29 cellular contexts compared by ENCODE assay signal in genomic region chr12:132114667-132115066, GRCh38.
"Had no signal": no experiment of that assay in that cellular context is flagged by ENCODE, and none has a peak within 500 bp of the region (broad histone marks: within the 10 kb centered on the region; RNA-seq: fewer than 3 reads in every experiment).

No MANE protein-coding gene starts in this region.

- ATAC-seq: left colon; left ventricle myocardium superior; lower lobe of right lung; naive thymus-derived CD8-positive, alpha-beta T cell; right lobe of liver; stimulated activated naive CD8-positive, alpha-beta T cell treated with anti-CD3 and anti-CD28 coated beads, Interleukin-15, amount 100 ng/mL, for 72 hours; upper lobe of right lung had no signal

- H3K9me3 ChIP-seq: esophagus squamous epithelium, heart right ventricle, lower lobe of right lung, ovary, right lobe of liver, suprapubic skin, transverse colon, upper lobe of right lung, vagina had no signal

- H3K27ac ChIP-seq: coronary artery, esophagus squamous epithelium, heart right ventricle, lower lobe of right lung, ovary, right lobe of liver, suprapubic skin, transverse colon, upper lobe of right lung, vagina had no signal

- DNase-seq: dermis blood vessel endothelial cell; effector memory CD4-positive, alpha-beta T cell; erythroblast; esophagus squamous epithelium; foreskin melanocyte; glutamatergic neuron; heart right ventricle; hippocampal formation; left colon; left ventricle myocardium superior; lower lobe of right lung; naive thymus-derived CD8-positive, alpha-beta T cell; nephron progenitor cell; occipital lobe; ovary; retina; stimulated activated CD4-positive, alpha-beta T cell treated with anti-CD3 and anti-CD28 coated beads, Interleukin-12 subunit alpha, Interleukin-12 subunit beta, amount 100 ng/mL, for 4 hours; stimulated activated CD4-positive, alpha-beta T cell treated with anti-CD3 and anti-CD28 coated beads, Interleukin-1b, Interleukin-23, amount 100 ng/mL, for 48 hours; stimulated activated CD4-positive, alpha-beta T cell treated with anti-CD3 and anti-CD28 coated beads, Interleukin-4, amount 100 ng/mL, for 1 hour; stimulated activated CD8-positive, alpha-beta memory T cell treated with anti-CD3 and anti-CD28 coated beads, Interleukin-4, amount 100 ng/mL, for 48 hours; stimulated activated naive CD4-positive, alpha-beta T cell; stimulated activated naive CD8-positive, alpha-beta T cell treated with anti-CD3 and anti-CD28 coated beads, Interleukin-15, amount 100 ng/mL, for 72 hours; transverse colon; upper lobe of right lung had no signal

- H3K4me1 Mint-ChIP-seq: nephron progenitor cell; stimulated activated naive CD8-positive, alpha-beta T cell treated with anti-CD3 and anti-CD28 coated beads, Interleukin-15, amount 100 ng/mL, for 72 hours had no signal

- H3K27me3 ChIP-seq: esophagus squamous epithelium, heart right ventricle, ovary, right lobe of liver, suprapubic skin, transverse colon, upper lobe of right lung, vagina had no signal

- H3K4me3 Mint-ChIP-seq: naive thymus-derived CD8-positive, alpha-beta T cell; nephron progenitor cell; stimulated activated naive CD8-positive, alpha-beta T cell treated with anti-CD3 and anti-CD28 coated beads, Interleukin-15, amount 100 ng/mL, for 72 hours had no signal

- H3K4me3 ChIP-seq: coronary artery, esophagus squamous epithelium, heart right ventricle, lower lobe of right lung, ovary, right lobe of liver, smooth muscle cell, suprapubic skin, transverse colon, upper lobe of right lung, vagina had no signal

- H3K4me1 ChIP-seq: esophagus squamous epithelium, heart right ventricle, lower lobe of right lung, right lobe of liver, suprapubic skin, transverse colon, upper lobe of right lung, vagina had no signal

- H3K9me3 Mint-ChIP-seq: naive thymus-derived CD8-positive, alpha-beta T cell; nephron progenitor cell; stimulated activated naive CD8-positive, alpha-beta T cell treated with anti-CD3 and anti-CD28 coated beads, Interleukin-15, amount 100 ng/mL, for 72 hours had no signal

- H3K27me3 Mint-ChIP-seq: naive thymus-derived CD8-positive, alpha-beta T cell; stimulated activated naive CD8-positive, alpha-beta T cell treated with anti-CD3 and anti-CD28 coated beads, Interleukin-15, amount 100 ng/mL, for 72 hours had no signal

- H3K27ac Mint-ChIP-seq: nephron progenitor cell had no signal

- H3K36me3 ChIP-seq: ovary had no signal
